ENCODE assay signal across 1 cellular context in the genomic region with DNA sequence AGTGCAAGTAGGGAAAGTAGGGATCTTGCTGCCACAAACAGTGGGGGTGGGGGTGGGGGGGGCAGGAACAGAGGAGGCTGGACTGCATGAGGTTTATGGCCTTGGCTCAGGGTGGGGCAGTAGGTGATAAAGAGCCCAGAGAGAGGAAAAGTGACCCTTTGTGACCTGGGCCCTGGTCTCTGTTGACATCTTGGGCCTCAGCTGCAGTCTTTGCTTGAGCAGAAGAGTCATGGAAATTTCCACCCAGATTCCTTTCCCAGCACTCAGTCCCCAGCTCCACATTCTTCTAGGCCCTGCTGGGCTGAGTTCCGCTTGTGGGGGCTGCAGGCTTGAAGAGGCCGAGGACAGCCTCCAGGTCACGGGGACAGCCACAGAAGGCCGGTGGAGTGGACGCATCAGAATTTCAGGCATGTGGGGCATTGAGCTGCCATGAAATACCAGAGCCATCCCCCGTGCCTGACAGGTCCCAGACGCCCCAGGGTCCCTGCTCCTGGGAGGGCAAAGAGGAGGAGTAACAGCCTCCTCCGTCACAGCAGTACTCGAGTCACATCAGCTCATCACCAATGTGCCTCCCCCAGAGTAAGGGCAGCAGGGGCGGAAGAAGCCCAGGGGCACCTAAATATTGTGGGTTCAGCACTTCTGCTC.
TF ChIP-seq lines count a peak whose summit lies in the region.

No MANE protein-coding gene starts in this region.

TF ChIP-seq in HepG2, 621 proteins besides CTCF, POLR2A, EP300 and RAD21 (continued from another document and continues in another):
- TF ChIP-seq, protein P1, sequence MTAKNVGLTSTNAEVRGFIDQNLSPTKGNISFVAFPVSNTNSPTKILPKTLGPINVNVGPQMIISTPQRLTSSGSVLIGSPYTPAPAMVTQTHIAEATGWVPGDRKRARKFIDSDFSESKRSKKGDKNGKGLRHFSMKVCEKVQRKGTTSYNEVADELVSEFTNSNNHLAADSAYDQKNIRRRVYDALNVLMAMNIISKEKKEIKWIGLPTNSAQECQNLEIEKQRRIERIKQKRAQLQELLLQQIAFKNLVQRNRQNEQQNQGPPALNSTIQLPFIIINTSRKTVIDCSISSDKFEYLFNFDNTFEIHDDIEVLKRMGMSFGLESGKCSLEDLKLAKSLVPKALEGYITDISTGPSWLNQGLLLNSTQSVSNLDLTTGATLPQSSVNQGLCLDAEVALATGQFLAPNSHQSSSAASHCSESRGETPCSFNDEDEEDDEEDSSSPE (CRISPR knock-in tag; IDR thresholded peaks at IDR 0.05): 0 out of 2 replicates have a peak, but pooled peaks have one; percentile 10
- TF ChIP-seq MYC (CRISPR knock-in tag; IDR thresholded peaks at IDR 0.05; ENCODE audit: borderline replicate concordance) (peak; percentile 39; the same call in 1 of the 2 replicates), ZNF703 (CRISPR knock-in tag; IDR thresholded peaks at IDR 0.05; ENCODE audit: borderline replicate concordance) (no peak), ETV6 (CRISPR knock-in tag; conservative IDR thresholded peaks at IDR 0.05) (no peak), CREB1 (IDR thresholded peaks at IDR 0.05) (no peak), CREB1 (CRISPR knock-in tag; IDR thresholded peaks at IDR 0.05) (no peak), ZSCAN12 (CRISPR knock-in tag; IDR thresholded peaks at IDR 0.05) (no peak), SP5 (CRISPR knock-in tag; IDR thresholded peaks at IDR 0.05; ENCODE audit: borderline replicate concordance, low read depth) (no peak), ZNF619 (CRISPR knock-in tag; IDR thresholded peaks at IDR 0.05) (no peak), HNRNPUL1 (IDR thresholded peaks at IDR 0.05; ENCODE audit: low read depth, low read length) (no peak), FOSL1 (CRISPR knock-in tag; IDR thresholded peaks at IDR 0.05; ENCODE audit: borderline replicate concordance) (peak; percentile 19; the same call in 1 of the 2 replicates), ZNF562 (CRISPR knock-in tag; IDR thresholded peaks at IDR 0.05; ENCODE audit: borderline replicate concordance) (no peak), NPAS2 (CRISPR knock-in tag; IDR thresholded peaks at IDR 0.05; ENCODE audit: borderline replicate concordance) (no peak), AGO1 (IDR thresholded peaks at IDR 0.05; ENCODE audit: low read depth, low read length, poor library complexity, severe bottlenecking) (no peak), CREBL2 (CRISPR knock-in tag; IDR thresholded peaks at IDR 0.05; ENCODE audit: borderline replicate concordance) (no peak), TEAD3 (CRISPR knock-in tag; optimal IDR thresholded peaks at IDR 0.05; ENCODE audit: borderline replicate concordance) (peak; percentile 79), ZNF101 (CRISPR knock-in tag; IDR thresholded peaks at IDR 0.05; ENCODE audit: borderline replicate concordance, low read depth) (peak; percentile 51; the same call in 1 of the 2 replicates), KDM6A (CRISPR knock-in tag; IDR thresholded peaks at IDR 0.05; ENCODE audit: low read depth) (no peak), GPN1 (CRISPR knock-in tag; IDR thresholded peaks at IDR 0.05; ENCODE audit: borderline replicate concordance) (no peak), SOX6 (IDR thresholded peaks at IDR 0.05) (no peak), SOX6 (CRISPR knock-in tag; IDR thresholded peaks at IDR 0.05) (peak; percentile 41; the same call in 1 of the 2 replicates), SRSF4 (IDR thresholded peaks at IDR 0.05; ENCODE audit: low read depth, low read length, poor library complexity, severe bottlenecking) (no peak), ESRRA (CRISPR knock-in tag; IDR thresholded peaks at IDR 0.05; ENCODE audit: low read depth) (no peak), ATRX (CRISPR knock-in tag; IDR thresholded peaks at IDR 0.05; ENCODE audit: borderline replicate concordance) (no peak), CSRNP1 (CRISPR knock-in tag; IDR thresholded peaks at IDR 0.05) (peak; percentile 67; the same call in 1 of the 2 replicates), CREB3 (CRISPR knock-in tag; IDR thresholded peaks at IDR 0.05) (no peak), RFX1 (IDR thresholded peaks at IDR 0.05) (no peak), ZNF7 (CRISPR knock-in tag; IDR thresholded peaks at IDR 0.05) (no peak), ZNF740 (CRISPR knock-in tag; IDR thresholded peaks at IDR 0.05) (peak; percentile 93), ATF7-NPFF (CRISPR knock-in tag; IDR thresholded peaks at IDR 0.05; ENCODE audit: low read depth) (peak; percentile 19; the same call in 1 of the 2 replicates), SATB2 (CRISPR knock-in tag; IDR thresholded peaks at IDR 0.05) (no peak), ZNF264 (CRISPR knock-in tag; IDR thresholded peaks at IDR 0.05) (no peak), NFIC (IDR thresholded peaks at IDR 0.05; ENCODE audit: low read length) (0 out of 2 replicates have a peak, but pooled peaks have one; percentile 36), PHF5A (CRISPR knock-in tag; IDR thresholded peaks at IDR 0.05; ENCODE audit: low read depth, unreplicated experiment) (no peak), ZNF879 (CRISPR knock-in tag; IDR thresholded peaks at IDR 0.05) (no peak), MAFF (IDR thresholded peaks at IDR 0.05; ENCODE audit: low read depth, low read length) (0 out of 2 replicates have a peak, but pooled peaks have one; percentile 11), FOXO1 (CRISPR knock-in tag; IDR thresholded peaks at IDR 0.05) (0 out of 2 replicates have a peak, but pooled peaks have one; percentile 22), STAG1 (CRISPR knock-in tag; IDR thresholded peaks at IDR 0.05) (no peak), NFRKB (IDR thresholded peaks at IDR 0.05) (no peak), THRA (CRISPR knock-in tag; IDR thresholded peaks at IDR 0.05; ENCODE audit: borderline replicate concordance) (peak; percentile 79; the same call in 1 of the 2 replicates), RBFOX2 (IDR thresholded peaks at IDR 0.05; ENCODE audit: low read depth, low read length) (peak; percentile 68), RFX3 (CRISPR knock-in tag; IDR thresholded peaks at IDR 0.05) (no peak), KLF11 (CRISPR knock-in tag; IDR thresholded peaks at IDR 0.05) (peak; percentile 38; the same call in 1 of the 2 replicates), HNRNPK (IDR thresholded peaks at IDR 0.05; ENCODE audit: low read depth, low read length, poor library complexity, severe bottlenecking) (peak; percentile 40), PCBP1 (IDR thresholded peaks at IDR 0.05; ENCODE audit: borderline replicate concordance, low read depth, low read length) (0 out of 2 replicates have a peak, but pooled peaks have one; percentile 59), FLYWCH1 (CRISPR knock-in tag; IDR thresholded peaks at IDR 0.05) (no peak), ZNF329 (CRISPR knock-in tag; IDR thresholded peaks at IDR 0.05; ENCODE audit: low read depth) (no peak), ZFP37 (CRISPR knock-in tag; IDR thresholded peaks at IDR 0.05; ENCODE audit: borderline replicate concordance) (no peak), ZNF275 (CRISPR knock-in tag; IDR thresholded peaks at IDR 0.05; ENCODE audit: borderline replicate concordance) (no peak), NFAT5 (CRISPR knock-in tag; IDR thresholded peaks at IDR 0.05) (peak; percentile 82; the same call in 1 of the 2 replicates), ZNF652 (CRISPR knock-in tag; IDR thresholded peaks at IDR 0.05; ENCODE audit: borderline replicate concordance, low read depth) (peak; percentile 45; the same call in 1 of the 2 replicates), ZNF383 (CRISPR knock-in tag; IDR thresholded peaks at IDR 0.05; ENCODE audit: borderline replicate concordance) (no peak)
- TF ChIP-seq, protein P2, sequence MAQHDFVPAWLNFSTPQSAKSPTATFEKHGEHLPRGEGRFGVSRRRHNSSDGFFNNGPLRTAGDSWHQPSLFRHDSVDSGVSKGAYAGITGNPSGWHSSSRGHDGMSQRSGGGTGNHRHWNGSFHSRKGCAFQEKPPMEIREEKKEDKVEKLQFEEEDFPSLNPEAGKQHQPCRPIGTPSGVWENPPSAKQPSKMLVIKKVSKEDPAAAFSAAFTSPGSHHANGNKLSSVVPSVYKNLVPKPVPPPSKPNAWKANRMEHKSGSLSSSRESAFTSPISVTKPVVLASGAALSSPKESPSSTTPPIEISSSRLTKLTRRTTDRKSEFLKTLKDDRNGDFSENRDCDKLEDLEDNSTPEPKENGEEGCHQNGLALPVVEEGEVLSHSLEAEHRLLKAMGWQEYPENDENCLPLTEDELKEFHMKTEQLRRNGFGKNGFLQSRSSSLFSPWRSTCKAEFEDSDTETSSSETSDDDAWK (CRISPR knock-in tag; IDR thresholded peaks at IDR 0.05): no peak
- TF ChIP-seq, protein P3, sequence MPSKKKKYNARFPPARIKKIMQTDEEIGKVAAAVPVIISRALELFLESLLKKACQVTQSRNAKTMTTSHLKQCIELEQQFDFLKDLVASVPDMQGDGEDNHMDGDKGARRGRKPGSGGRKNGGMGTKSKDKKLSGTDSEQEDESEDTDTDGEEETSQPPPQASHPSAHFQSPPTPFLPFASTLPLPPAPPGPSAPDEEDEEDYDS (CRISPR knock-in tag; IDR thresholded peaks at IDR 0.05): no peak
